ENCODE assay signal across 1 cellular context in genomic region chr6:152999538-152999937, GRCh38.
TF ChIP-seq lines count a peak whose summit lies in the region.

No MANE protein-coding gene starts in this region.

TF ChIP-seq in HepG2, 621 proteins besides CTCF, POLR2A, EP300 and RAD21:
- peak; percentile 95; the same call in 1 of the 2 replicates for TF ChIP-seq ZSCAN5A (CRISPR knock-in tag; IDR thresholded peaks at IDR 0.05; ENCODE audit: borderline replicate concordance)
- peak; percentile 41; the same call in 1 of the 2 replicates for TF ChIP-seq POGZ (CRISPR knock-in tag; IDR thresholded peaks at IDR 0.05)
- 0 out of 2 replicates have a peak, but pooled peaks have one; percentile 29 for TF ChIP-seq ZNF644 (CRISPR knock-in tag; IDR thresholded peaks at IDR 0.05; ENCODE audit: low read depth)
